16 cellular contexts compared by ENCODE assay signal in the genomic region with DNA sequence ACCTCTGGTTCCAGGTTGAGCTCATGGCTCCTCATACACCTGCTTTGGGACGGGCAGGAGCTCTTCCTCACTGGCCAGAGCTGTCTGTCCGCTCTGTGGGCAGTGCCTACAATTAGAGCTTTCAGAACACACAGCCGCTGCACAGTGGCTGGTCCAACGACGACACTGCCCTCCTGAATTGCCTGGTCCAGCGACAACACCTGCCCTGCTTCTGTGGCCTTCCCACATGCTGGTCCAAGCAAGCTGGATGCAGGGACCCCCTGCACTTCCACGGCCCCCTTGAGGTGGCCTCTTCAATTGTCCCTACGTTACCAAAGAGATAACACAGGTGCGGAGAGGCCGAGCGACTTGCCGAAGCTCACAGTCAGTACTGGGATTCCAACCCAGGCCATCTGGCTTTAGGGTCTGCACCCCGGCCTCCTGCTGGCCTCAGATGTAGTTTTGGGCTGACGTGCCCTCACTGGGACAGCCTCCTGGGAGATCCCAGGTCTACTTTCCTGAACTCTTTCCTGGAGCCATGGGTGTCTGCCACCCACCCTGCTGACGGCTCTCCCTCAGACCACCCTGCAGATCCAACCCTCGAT. TPM values are rescaled to one million over a fixed set of nuclear protein-coding genes. Genes with fewer than 3 reads are reported as not detected.
DNase-seq lines count a peak whose midpoint lies in the region; ATAC-seq and TF ChIP-seq lines count a peak whose summit lies in the region.
"Had no signal": no experiment of that assay in that cellular context is flagged by ENCODE, and none has a peak within 500 bp of the region (broad histone marks: within the 10 kb centered on the region; RNA-seq: fewer than 3 reads in every experiment).

No MANE protein-coding gene starts in this region.

- no peaks in the 10 kb centered on the region for H3K79me2 ChIP-seq in MM.1S (ENCODE audit: low read length)

- H3K4me1 Mint-ChIP-seq in endothelial cell (ENCODE audit: unreplicated experiment) (no peaks in the 10 kb centered on the region), type B pancreatic cell (ENCODE audit: unreplicated experiment) (peaks cover 11% of the 10 kb centered on the region), Calu3 (ENCODE audit: low read depth, unreplicated experiment) (no peaks in the 10 kb centered on the region)

- 53% methylated on average over 4 of the region's 16 CpGs for WGBS in right lobe of liver (ENCODE audit: insufficient coverage, low coverage, low lambda C conversion rate, missing lambda C conversion rate)

- intact Hi-C loops in Right ventricle myocardium superior (cut with DNase I), result no loop called here
- intact Hi-C loops in left ventricle myocardium inferior (cut with micrococcal nuclease), result no loop called here
- intact Hi-C loops in right lobe of liver (cut with DNase I), result no loop called here
- intact Hi-C loops in Calu3 (cut with micrococcal nuclease; ENCODE audit: unreplicated experiment), result no loop called here

- H3K4me1 ChIP-seq in left ventricle myocardium inferior (peaks cover 30% of the 10 kb centered on the region), right lobe of liver (peaks cover 0 to 38% (median 19%) of the 10 kb centered on the region in 4 donors), MM.1S (ENCODE audit: low read length) (no peaks in the 10 kb centered on the region)
- H3K4me1 ChIP-seq: SJCRH30 had no signal

- H3K27ac ChIP-seq in left ventricle myocardium inferior (replicated peaks), result no peak overlapping the region
- H3K27ac ChIP-seq in right lobe of liver, result peak overlapping the region in 2 of 3 donors; percentile 78 to 97
- no peak overlapping the region for H3K27ac ChIP-seq in MM.1S (ENCODE audit: low read length)
- H3K27ac ChIP-seq: BLaER1 treated with 17β-estradiol and CSF1 and Interleukin-3, amounts not matched to agents 10 nM and 100 nM; SJCRH30 had no signal

- DNase-seq in Right ventricle myocardium superior (peak; percentile 34), left ventricle myocardium inferior (no peak), endothelial cell (ENCODE audit: low spot score) (no peak), right lobe of liver (peak in 1 of 3 donors; percentile 46), type B pancreatic cell (ENCODE audit: extremely low spot score, unreplicated experiment) (no peak), MM.1S (no peak), Calu3 (no peak), HuH-7 (ENCODE audit: low spot score) (no peak)
- DNase-seq: CD8-positive, alpha-beta memory T cell; NCI-H187; OCI-M1; SJCRH30 had no signal

- no peaks in the 10 kb centered on the region for H3F3A ChIP-seq in MM.1S (ENCODE audit: insufficient read depth, low read length)

- no peak for ATAC-seq in Right ventricle myocardium superior (ENCODE audit: poor library complexity)
- ATAC-seq in right lobe of liver, result no peak

- TF ChIP-seq CTCF in left ventricle myocardium inferior (IDR thresholded peaks at IDR 0.05; ENCODE audit: borderline replicate concordance), result no peak
- TF ChIP-seq CTCF in endothelial cell (IDR thresholded peaks at IDR 0.05; ENCODE audit: unreplicated experiment), result no peak
- no peak for TF ChIP-seq CTCF in right lobe of liver (IDR thresholded peaks at IDR 0.05)
- TF ChIP-seq CTCF in type B pancreatic cell (conservative IDR thresholded peaks at IDR 0.05), result no peak
- no peak for TF ChIP-seq CTCF in MM.1S (IDR thresholded peaks at IDR 0.05; ENCODE audit: low read length)
- no peak for TF ChIP-seq CTCF in Calu3 (IDR thresholded peaks at IDR 0.05; ENCODE audit: unreplicated experiment)

- no peak overlapping the region for H3K9ac ChIP-seq in MM.1S (ENCODE audit: low read length)
- H3K9ac ChIP-seq: BLaER1 treated with 17β-estradiol and CSF1 and Interleukin-3, amounts not matched to agents 10 nM and 100 nM had no signal

- H3K27me3 Mint-ChIP-seq in endothelial cell (ENCODE audit: unreplicated experiment), result peaks cover 9% of the 10 kb centered on the region
- H3K27me3 Mint-ChIP-seq in type B pancreatic cell, result peaks cover 21% of the 10 kb centered on the region
- peaks cover 90% of the 10 kb centered on the region for H3K27me3 Mint-ChIP-seq in Calu3 (ENCODE audit: unreplicated experiment)

- H3K4me3 ChIP-seq in left ventricle myocardium inferior, result no peak overlapping the region
- H3K4me3 ChIP-seq in right lobe of liver, result peak overlapping the region in 1 of 3 donors; percentile 65
- H3K4me3 ChIP-seq in MM.1S (ENCODE audit: low read length), result no peak overlapping the region
- H3K4me3 ChIP-seq: BLaER1 treated with 17β-estradiol and CSF1 and Interleukin-3, amounts not matched to agents 10 nM and 100 nM; SJCRH30 had no signal

- H3K27ac Mint-ChIP-seq in endothelial cell (ENCODE audit: unreplicated experiment) (peak overlapping the region; percentile 48), type B pancreatic cell (peak overlapping the region; percentile 28), Calu3 (ENCODE audit: unreplicated experiment) (no peak overlapping the region)

- H3K36me3 Mint-ChIP-seq in endothelial cell (ENCODE audit: low read depth, unreplicated experiment), result no peaks in the 10 kb centered on the region
- no peaks in the 10 kb centered on the region for H3K36me3 Mint-ChIP-seq in type B pancreatic cell
- peaks cover 5% of the 10 kb centered on the region for H3K36me3 Mint-ChIP-seq in Calu3 (ENCODE audit: insufficient read depth, unreplicated experiment)
- H3K36me3 Mint-ChIP-seq: CD8-positive, alpha-beta memory T cell had no signal

- H3K4me2 ChIP-seq in MM.1S (ENCODE audit: low read depth, low read length), result no peak overlapping the region

- no TSS peak for BruUV-seq in Calu3 (replicated peaks; lab: Mats Ljungman, UMichigan)

- no peaks in the 10 kb centered on the region for H4K20me1 ChIP-seq in MM.1S (ENCODE audit: insufficient read depth, low read length)

- no peak overlapping the region for H2AFZ ChIP-seq in MM.1S (ENCODE audit: low read length)

- H3K36me3 ChIP-seq in left ventricle myocardium inferior (no peaks in the 10 kb centered on the region), right lobe of liver (no peaks in the 10 kb centered on the region), MM.1S (replicated peaks; ENCODE audit: insufficient read depth, low read length) (no peaks in the 10 kb centered on the region)
- H3K36me3 ChIP-seq: BLaER1 treated with 17β-estradiol and CSF1 and Interleukin-3, amounts not matched to agents 10 nM and 100 nM; SJCRH30 had no signal

- TF ChIP-seq POLR2A in right lobe of liver (IDR thresholded peaks at IDR 0.05), result no peak

- no peaks in the 10 kb centered on the region for H3K9me2 ChIP-seq in MM.1S (replicated peaks; ENCODE audit: insufficient read depth, low read length)

- no peaks in the 10 kb centered on the region for H3K9me3 ChIP-seq in left ventricle myocardium inferior (replicated peaks)
- no peaks in the 10 kb centered on the region for H3K9me3 ChIP-seq in right lobe of liver
- no peaks in the 10 kb centered on the region for H3K9me3 ChIP-seq in MM.1S (replicated peaks; ENCODE audit: insufficient read depth, low read length)
- H3K9me3 ChIP-seq: BLaER1 treated with 17β-estradiol and CSF1 and Interleukin-3, amounts not matched to agents 10 nM and 100 nM; SJCRH30 had no signal

- no peak overlapping the region for H3K4me3 Mint-ChIP-seq in endothelial cell (ENCODE audit: unreplicated experiment)
- H3K4me3 Mint-ChIP-seq in type B pancreatic cell, result peak overlapping the region; percentile 37
- no peak overlapping the region for H3K4me3 Mint-ChIP-seq in Calu3 (ENCODE audit: low read depth, unreplicated experiment)

- H3K9me3 Mint-ChIP-seq in endothelial cell (ENCODE audit: unreplicated experiment) (no peaks in the 10 kb centered on the region), type B pancreatic cell (no peaks in the 10 kb centered on the region), Calu3 (ENCODE audit: low read depth, unreplicated experiment) (no peaks in the 10 kb centered on the region)
- H3K9me3 Mint-ChIP-seq: CD8-positive, alpha-beta memory T cell had no signal

- CTCF ChIA-PET in Calu3 (lab: Charles Lee), result interaction anchor here (0.6 kb wide), 1 partner anchor 130 kb away, joined by 3 read pairs; no protein-coding TSS in a partner anchor

- H3K27me3 ChIP-seq in left ventricle myocardium inferior (ENCODE audit: low read depth) (peaks cover 77% of the 10 kb centered on the region), right lobe of liver (no peaks in the 10 kb centered on the region), MM.1S (replicated peaks; ENCODE audit: insufficient read depth, low read length) (peaks cover 90% of the 10 kb centered on the region)

RNA-seq across cellular contexts. Expression of a gene that starts 1.4 kb away (rescaled TPM):
- total RNA-seq in Right ventricle myocardium superior (1.5 TPM), left ventricle myocardium inferior (0.38 TPM), endothelial cell (ENCODE audit: unreplicated experiment) (2.6 TPM), right lobe of liver (100 to 1,000 TPM in 1 of 6 experiments, 10 to 100 TPM in 3, 1 to 10 TPM in 2; 4.6 to 165 (median 26.8) TPM), type B pancreatic cell (ENCODE audit: low replicate concordance) (1.8 and 9.1 TPM in 2 replicates), Calu3 (2022) (not detected in 2 replicates)
- total RNA-seq: CD8-positive, alpha-beta memory T cell; H4; HT-29; RPMI7951 had no signal

Comparison
In these comparisons a context has a peak if more than half of its experiments do, and no peak if none do; other contexts are left out.
1. H3K27ac ChIP-seq: peak in right lobe of liver (2 of 3); none in left ventricle myocardium inferior (single experiment) and MM.1S (single experiment).